14 cellular contexts compared by ENCODE assay signal in the genomic region with DNA sequence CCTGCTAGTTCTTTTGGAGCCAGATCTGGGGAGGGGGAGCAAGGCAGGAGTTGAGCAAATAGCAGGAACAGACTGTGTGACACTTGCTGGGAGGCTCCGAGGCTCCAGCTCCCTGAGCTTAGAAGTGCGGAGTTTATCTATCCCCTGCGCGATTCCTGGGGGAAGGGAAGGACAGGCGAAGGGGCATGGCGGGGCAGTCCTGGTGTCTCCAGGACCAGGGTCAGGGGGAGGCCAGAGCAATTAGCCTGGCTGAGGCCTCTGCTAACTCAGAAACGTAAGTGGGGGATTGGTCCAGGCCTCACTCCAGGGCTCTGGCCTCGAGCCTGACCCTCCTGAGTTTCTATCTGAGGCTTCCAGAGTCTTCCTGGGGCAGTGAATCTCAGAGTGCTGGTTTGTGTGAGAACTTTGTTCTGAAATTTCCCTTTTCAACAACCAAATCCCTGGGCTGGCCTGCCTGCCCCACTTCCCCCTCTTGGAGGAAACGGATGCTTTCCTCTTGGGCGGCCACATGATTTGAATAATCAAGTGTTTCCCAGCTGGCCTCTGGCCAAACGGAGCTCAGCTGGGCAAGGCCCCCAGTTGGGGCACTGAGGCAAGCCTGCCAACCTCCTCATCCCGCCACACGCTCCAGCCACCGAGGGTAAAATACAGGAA. TPM values are rescaled to one million over a fixed set of nuclear protein-coding genes. Genes with fewer than 3 reads are reported as not detected.
DNase-seq lines count a peak whose midpoint lies in the region; ATAC-seq, FAIRE-seq and TF ChIP-seq lines count a peak whose summit lies in the region.
"Had no signal": no experiment of that assay in that cellular context is flagged by ENCODE, and none has a peak within 500 bp of the region (broad histone marks: within the 10 kb centered on the region; RNA-seq: fewer than 3 reads in every experiment).

No MANE protein-coding gene starts in this region.

- intact Hi-C loops in kidney (cut with DNase I) = no loop called here

- H3K9ac ChIP-seq in kidney (ENCODE audit: low read length in 2 of 2) = no peak overlapping the region

- no peak for ATAC-seq in WTC11
- ATAC-seq in stimulated activated effector memory CD8-positive, alpha-beta T cell treated with anti-CD3 and anti-CD28 coated beads, Interleukin-12 subunit alpha, Interleukin-12 subunit beta, amount 100 ng/mL, for 72 hours = peak; percentile 19

- H3K4me3 ChIP-seq in kidney (ENCODE audit: low read length in 2 of 2) = no peak overlapping the region
- H3K4me3 ChIP-seq: transverse colon had no signal

- H3K4me1 Mint-ChIP-seq in WTC11 = peaks cover 40% of the 10 kb centered on the region
- peaks cover 7% of the 10 kb centered on the region for H3K4me1 Mint-ChIP-seq in stimulated activated effector memory CD8-positive, alpha-beta T cell treated with anti-CD3 and anti-CD28 coated beads, Interleukin-12 subunit alpha, Interleukin-12 subunit beta, amount 100 ng/mL, for 72 hours

- no peak for FAIRE-seq in kidney (lab: Jason Lieb, UNC)

- POLR2A ChIA-PET in WTC11 (lab: Charles Lee) = no interaction called here

- DNase-seq in DMS79 treated with DMSO at 0.1 percent for 48 hours (lab: John Stamatoyannopoulos, UW) (peak; percentile 44), DMS79 (lab: John Stamatoyannopoulos, UW) (no peak), WTC11 (ENCODE audit: low spot score) (no peak), kidney (peak; percentile 75), activated T-cell treated with anti-CD3 and anti-CD28 coated beads for 4 hours (no peak), epidermal melanocyte (ENCODE audit: insufficient read length, low spot score) (no peak)
- no peak for DNase-seq in stimulated activated effector memory CD8-positive, alpha-beta T cell treated with anti-CD3 and anti-CD28 coated beads, Interleukin-12 subunit alpha, Interleukin-12 subunit beta, amount 100 ng/mL, for 72 hours (ENCODE audit: low spot score in 2 of 2)
- no peak for DNase-seq in NK-92 treated with Interleukin-12 subunit alpha and Interleukin-12 subunit beta, amount 100 ng/mL, for 24 hours (lab: John Stamatoyannopoulos, UW)
- DNase-seq: activated CD8-positive, alpha-beta memory T cell treated with anti-CD3 and anti-CD28 coated beads for 24 hours; immature natural killer cell; NCI-H2081 treated with DMSO at 0.1 percent for 48 hours; transverse colon had no signal

- no peak overlapping the region for H3K4me3 Mint-ChIP-seq in WTC11
- H3K4me3 Mint-ChIP-seq in stimulated activated effector memory CD8-positive, alpha-beta T cell treated with anti-CD3 and anti-CD28 coated beads, Interleukin-12 subunit alpha, Interleukin-12 subunit beta, amount 100 ng/mL, for 72 hours = no peak overlapping the region
- H3K4me3 Mint-ChIP-seq: dendritic cell treated with granulocyte-macrophage colony-stimulating factor and Interleukin-4, amounts not matched to agents 40 ng/mL and 50 ng/mL, for 4 days; immature natural killer cell had no signal

- peak overlapping the region; percentile 93; the same call in 1 of the 2 replicates for H3K27ac Mint-ChIP-seq in WTC11
- H3K27ac Mint-ChIP-seq in stimulated activated effector memory CD8-positive, alpha-beta T cell treated with anti-CD3 and anti-CD28 coated beads, Interleukin-12 subunit alpha, Interleukin-12 subunit beta, amount 100 ng/mL, for 72 hours = no peak overlapping the region
- H3K27ac Mint-ChIP-seq: dendritic cell treated with granulocyte-macrophage colony-stimulating factor and Interleukin-4, amounts not matched to agents 40 ng/mL and 50 ng/mL, for 4 days; immature natural killer cell had no signal

- peaks cover 0 to 3% of the 10 kb centered on the region in 2 donors for H3K4me1 ChIP-seq in kidney (ENCODE audit: control insufficient read depth in 1 of 2, insufficient read depth in 1 of 2, low read depth in 1 of 2, low read length in 2 of 2)
- H3K4me1 ChIP-seq: transverse colon had no signal

- 0 out of 2 replicates have a peak, but pooled peaks cover 3% of the 10 kb centered on the region for H3K36me3 Mint-ChIP-seq in WTC11
- peaks cover 5% of the 10 kb centered on the region for H3K36me3 Mint-ChIP-seq in stimulated activated effector memory CD8-positive, alpha-beta T cell treated with anti-CD3 and anti-CD28 coated beads, Interleukin-12 subunit alpha, Interleukin-12 subunit beta, amount 100 ng/mL, for 72 hours

- H3K27ac ChIP-seq in kidney (ENCODE audit: low read depth in 2 of 2, low read length in 2 of 2) = peak overlapping the region in 1 of 2 donors; percentile 34
- H3K27ac ChIP-seq: transverse colon had no signal

- TF ChIP-seq CTCF in WTC11 (IDR thresholded peaks at IDR 0.05) (no peak), kidney (IDR thresholded peaks at IDR 0.05; ENCODE audit: borderline replicate concordance, extremely low read depth, insufficient read depth) (no peak)

- no peaks in the 10 kb centered on the region for H3K9me3 Mint-ChIP-seq in WTC11
- no peaks in the 10 kb centered on the region for H3K9me3 Mint-ChIP-seq in stimulated activated effector memory CD8-positive, alpha-beta T cell treated with anti-CD3 and anti-CD28 coated beads, Interleukin-12 subunit alpha, Interleukin-12 subunit beta, amount 100 ng/mL, for 72 hours
- H3K9me3 Mint-ChIP-seq: dendritic cell treated with granulocyte-macrophage colony-stimulating factor and Interleukin-4, amounts not matched to agents 40 ng/mL and 50 ng/mL, for 4 days had no signal

- CTCF ChIA-PET in WTC11 (lab: Charles Lee) = interaction anchor here (0.8 to 2.0 kb wide), 4 partner anchors 9 to 16 kb away, joined by 3 to 6 read pairs (median 4); a partner anchor contains a TSS

- H3K36me3 ChIP-seq in kidney (ENCODE audit: control insufficient read depth in 1 of 2, insufficient read depth in 2 of 2, low read length in 2 of 2) = no peaks in the 10 kb centered on the region
- H3K36me3 ChIP-seq: transverse colon had no signal

- no peaks in the 10 kb centered on the region for H3K9me3 ChIP-seq in kidney (ENCODE audit: control insufficient read depth in 1 of 2, low read length in 2 of 2)
- H3K9me3 ChIP-seq: transverse colon had no signal

- H3K27me3 Mint-ChIP-seq in WTC11 (ENCODE audit: low read depth) = no peaks in the 10 kb centered on the region

TF ChIP-seq in WTC11, 78 proteins besides CTCF, POLR2A, EP300 and RAD21:
- TF ChIP-seq, protein P1, sequence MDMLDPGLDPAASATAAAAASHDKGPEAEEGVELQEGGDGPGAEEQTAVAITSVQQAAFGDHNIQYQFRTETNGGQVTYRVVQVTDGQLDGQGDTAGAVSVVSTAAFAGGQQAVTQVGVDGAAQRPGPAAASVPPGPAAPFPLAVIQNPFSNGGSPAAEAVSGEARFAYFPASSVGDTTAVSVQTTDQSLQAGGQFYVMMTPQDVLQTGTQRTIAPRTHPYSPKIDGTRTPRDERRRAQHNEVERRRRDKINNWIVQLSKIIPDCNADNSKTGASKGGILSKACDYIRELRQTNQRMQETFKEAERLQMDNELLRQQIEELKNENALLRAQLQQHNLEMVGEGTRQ (CRISPR knock-in tag; IDR thresholded peaks at IDR 0.05) = no peak
- TF ChIP-seq, protein P2, sequence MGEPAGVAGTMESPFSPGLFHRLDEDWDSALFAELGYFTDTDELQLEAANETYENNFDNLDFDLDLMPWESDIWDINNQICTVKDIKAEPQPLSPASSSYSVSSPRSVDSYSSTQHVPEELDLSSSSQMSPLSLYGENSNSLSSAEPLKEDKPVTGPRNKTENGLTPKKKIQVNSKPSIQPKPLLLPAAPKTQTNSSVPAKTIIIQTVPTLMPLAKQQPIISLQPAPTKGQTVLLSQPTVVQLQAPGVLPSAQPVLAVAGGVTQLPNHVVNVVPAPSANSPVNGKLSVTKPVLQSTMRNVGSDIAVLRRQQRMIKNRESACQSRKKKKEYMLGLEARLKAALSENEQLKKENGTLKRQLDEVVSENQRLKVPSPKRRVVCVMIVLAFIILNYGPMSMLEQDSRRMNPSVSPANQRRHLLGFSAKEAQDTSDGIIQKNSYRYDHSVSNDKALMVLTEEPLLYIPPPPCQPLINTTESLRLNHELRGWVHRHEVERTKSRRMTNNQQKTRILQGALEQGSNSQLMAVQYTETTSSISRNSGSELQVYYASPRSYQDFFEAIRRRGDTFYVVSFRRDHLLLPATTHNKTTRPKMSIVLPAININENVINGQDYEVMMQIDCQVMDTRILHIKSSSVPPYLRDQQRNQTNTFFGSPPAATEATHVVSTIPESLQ (CRISPR knock-in tag; IDR thresholded peaks at IDR 0.05) = no peak
- TF ChIP-seq ATF1 (CRISPR knock-in tag; IDR thresholded peaks at IDR 0.05) = no peak
- TF ChIP-seq, protein P3, sequence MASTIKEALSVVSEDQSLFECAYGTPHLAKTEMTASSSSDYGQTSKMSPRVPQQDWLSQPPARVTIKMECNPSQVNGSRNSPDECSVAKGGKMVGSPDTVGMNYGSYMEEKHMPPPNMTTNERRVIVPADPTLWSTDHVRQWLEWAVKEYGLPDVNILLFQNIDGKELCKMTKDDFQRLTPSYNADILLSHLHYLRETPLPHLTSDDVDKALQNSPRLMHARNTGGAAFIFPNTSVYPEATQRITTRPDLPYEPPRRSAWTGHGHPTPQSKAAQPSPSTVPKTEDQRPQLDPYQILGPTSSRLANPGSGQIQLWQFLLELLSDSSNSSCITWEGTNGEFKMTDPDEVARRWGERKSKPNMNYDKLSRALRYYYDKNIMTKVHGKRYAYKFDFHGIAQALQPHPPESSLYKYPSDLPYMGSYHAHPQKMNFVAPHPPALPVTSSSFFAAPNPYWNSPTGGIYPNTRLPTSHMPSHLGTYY (CRISPR knock-in tag; IDR thresholded peaks at IDR 0.05) = no peak

RNA-seq across cellular contexts. Expression of a gene that starts 15.6 kb away (rescaled TPM):
- total RNA-seq in WTC11 (2021) (140 to 148 TPM (median 148 TPM) in 3 replicates), kidney (8.4 TPM)
- 133 TPM for polyA plus RNA-seq in kidney (ENCODE audit: insufficient read depth, low read depth, low replicate concordance)
- total RNA-seq: A172 had no signal
- polyA plus RNA-seq: immature natural killer cell had no signal

Comparison
In these comparisons a context has a peak if more than half of its experiments do, and no peak if none do; other contexts are left out.
1. DNase-seq: peak in DMS79 treated with DMSO at 0.1 percent for 48 hours (single experiment) and kidney (single experiment); none in DMS79 (single experiment), WTC11 (single experiment), stimulated activated effector memory CD8-positive, alpha-beta T cell treated with anti-CD3 and anti-CD28 coated beads, Interleukin-12 subunit alpha, Interleukin-12 subunit beta, amount 100 ng/mL, for 72 hours (0 of 2), activated T-cell treated with anti-CD3 and anti-CD28 coated beads for 4 hours (single experiment), NK-92 treated with Interleukin-12 subunit alpha and Interleukin-12 subunit beta, amount 100 ng/mL, for 24 hours (single experiment) and epidermal melanocyte (single experiment).
2. RNA of a gene that starts 15.6 kb away (total RNA-seq): 140 to 148 TPM in WTC11; 8.4 TPM in kidney (single experiment); every median in the first group is over 10 times any median in the second.